ENCODE assay signal across 24 cellular contexts in genomic region chr1:30324251-30325084, GRCh38.
"Had no signal": no experiment of that assay in that cellular context is flagged by ENCODE, and none has a peak within 500 bp of the region (broad histone marks: within the 10 kb centered on the region; RNA-seq: fewer than 3 reads in every experiment).

No MANE protein-coding gene starts in this region.

- H3K4me1 ChIP-seq: esophagus muscularis mucosa, psoas muscle, suprapubic skin, tibial nerve had no signal

- H3K27ac Mint-ChIP-seq: activated naive CD4-positive, alpha-beta T cell treated with anti-CD3 and anti-CD28 coated beads, Interleukin-2, amount 10 ng/mL, durations not matched to agents 7 days and 5 days; activated T-cell treated with anti-CD3 and anti-CD28 coated beads, Interleukin-2, amount 50 U/mL, for 72 hours; dendritic cell treated with granulocyte-macrophage colony-stimulating factor and Interleukin-4, amounts not matched to agents 40 ng/mL and 50 ng/mL, for 4 days; memory B cell; stimulated activated effector memory CD8-positive, alpha-beta T cell treated with anti-CD3 and anti-CD28 coated beads, Interleukin-12 subunit alpha, Interleukin-12 subunit beta, amount 100 ng/mL, for 72 hours; WTC11 had no signal

- DNase-seq: activated effector memory CD4-positive, alpha-beta T cell treated with Interleukin-2 at 50 U/mL for 16 hours; activated naive CD4-positive, alpha-beta T cell treated with anti-CD3 and anti-CD28 coated beads, Interleukin-2, amount 10 ng/mL, durations not matched to agents 7 days and 5 days; activated T-cell treated with anti-CD3 and anti-CD28 coated beads, Interleukin-2, amount 50 U/mL, for 72 hours; amygdala; effector memory CD4-positive, alpha-beta T cell; glutamatergic neuron; ovary; psoas muscle; right cardiac atrium; stimulated activated CD4-positive, alpha-beta T cell treated with anti-CD3 and anti-CD28 coated beads, Interleukin-12 subunit alpha, Interleukin-12 subunit beta, amount 100 ng/mL, for 4 hours; stimulated activated naive CD8-positive, alpha-beta T cell treated with anti-CD3 and anti-CD28 coated beads, Interleukin-15, amount 100 ng/mL, for 72 hours; T1000 had no signal

- ATAC-seq: activated T-cell treated with anti-CD3 and anti-CD28 coated beads, Interleukin-2, amount 50 U/mL, for 72 hours; psoas muscle; right cardiac atrium; stimulated activated effector memory CD8-positive, alpha-beta T cell treated with anti-CD3 and anti-CD28 coated beads, Interleukin-12 subunit alpha, Interleukin-12 subunit beta, amount 100 ng/mL, for 72 hours; stimulated activated naive CD8-positive, alpha-beta T cell treated with anti-CD3 and anti-CD28 coated beads, Interleukin-15, amount 100 ng/mL, for 72 hours; WTC11 had no signal

- FAIRE-seq: endothelial cell of umbilical vein, frontal cortex had no signal

- H3K9me3 Mint-ChIP-seq: activated naive CD4-positive, alpha-beta T cell treated with anti-CD3 and anti-CD28 coated beads, Interleukin-2, amount 10 ng/mL, durations not matched to agents 7 days and 5 days; activated T-cell treated with anti-CD3 and anti-CD28 coated beads, Interleukin-2, amount 50 U/mL, for 72 hours; dendritic cell treated with granulocyte-macrophage colony-stimulating factor and Interleukin-4, amounts not matched to agents 40 ng/mL and 50 ng/mL, for 4 days; memory B cell; neural crest cell; stimulated activated effector memory CD8-positive, alpha-beta T cell treated with anti-CD3 and anti-CD28 coated beads, Interleukin-12 subunit alpha, Interleukin-12 subunit beta, amount 100 ng/mL, for 72 hours; stimulated activated naive CD8-positive, alpha-beta T cell treated with anti-CD3 and anti-CD28 coated beads, Interleukin-15, amount 100 ng/mL, for 72 hours; WTC11 had no signal

- H3K4me3 ChIP-seq: esophagus muscularis mucosa, hepatocyte, ovary, psoas muscle, suprapubic skin, tibial nerve, vagina had no signal

- H3K4me3 Mint-ChIP-seq: activated naive CD4-positive, alpha-beta T cell treated with anti-CD3 and anti-CD28 coated beads, Interleukin-2, amount 10 ng/mL, durations not matched to agents 7 days and 5 days; activated T-cell treated with anti-CD3 and anti-CD28 coated beads, Interleukin-2, amount 50 U/mL, for 72 hours; dendritic cell treated with granulocyte-macrophage colony-stimulating factor and Interleukin-4, amounts not matched to agents 40 ng/mL and 50 ng/mL, for 4 days; memory B cell; neural crest cell; stimulated activated effector memory CD8-positive, alpha-beta T cell treated with anti-CD3 and anti-CD28 coated beads, Interleukin-12 subunit alpha, Interleukin-12 subunit beta, amount 100 ng/mL, for 72 hours; stimulated activated naive CD8-positive, alpha-beta T cell treated with anti-CD3 and anti-CD28 coated beads, Interleukin-15, amount 100 ng/mL, for 72 hours; WTC11 had no signal

- H3K27me3 ChIP-seq: hepatocyte, ovary, vagina had no signal

- H3K27me3 Mint-ChIP-seq: activated naive CD4-positive, alpha-beta T cell treated with anti-CD3 and anti-CD28 coated beads, Interleukin-2, amount 10 ng/mL, durations not matched to agents 7 days and 5 days; dendritic cell treated with granulocyte-macrophage colony-stimulating factor and Interleukin-4, amounts not matched to agents 40 ng/mL and 50 ng/mL, for 4 days had no signal

- H3K4me2 ChIP-seq: hepatocyte had no signal

- H3K27ac ChIP-seq: esophagus muscularis mucosa, hepatocyte, ovary, psoas muscle, suprapubic skin, tibial nerve, vagina had no signal

- H3K4me1 Mint-ChIP-seq: activated naive CD4-positive, alpha-beta T cell treated with anti-CD3 and anti-CD28 coated beads, Interleukin-2, amount 10 ng/mL, durations not matched to agents 7 days and 5 days; memory B cell; neural crest cell; stimulated activated effector memory CD8-positive, alpha-beta T cell treated with anti-CD3 and anti-CD28 coated beads, Interleukin-12 subunit alpha, Interleukin-12 subunit beta, amount 100 ng/mL, for 72 hours; stimulated activated naive CD8-positive, alpha-beta T cell treated with anti-CD3 and anti-CD28 coated beads, Interleukin-15, amount 100 ng/mL, for 72 hours; WTC11 had no signal

- H3K36me3 ChIP-seq: esophagus muscularis mucosa, ovary, suprapubic skin, tibial nerve, vagina had no signal

- H3K9me3 ChIP-seq: esophagus muscularis mucosa, ovary, psoas muscle, suprapubic skin, tibial nerve, vagina had no signal

- H3K36me3 Mint-ChIP-seq: activated naive CD4-positive, alpha-beta T cell treated with anti-CD3 and anti-CD28 coated beads, Interleukin-2, amount 10 ng/mL, durations not matched to agents 7 days and 5 days; memory B cell; stimulated activated effector memory CD8-positive, alpha-beta T cell treated with anti-CD3 and anti-CD28 coated beads, Interleukin-12 subunit alpha, Interleukin-12 subunit beta, amount 100 ng/mL, for 72 hours; WTC11 had no signal
